8 cellular contexts compared by ENCODE assay signal in the genomic region with DNA sequence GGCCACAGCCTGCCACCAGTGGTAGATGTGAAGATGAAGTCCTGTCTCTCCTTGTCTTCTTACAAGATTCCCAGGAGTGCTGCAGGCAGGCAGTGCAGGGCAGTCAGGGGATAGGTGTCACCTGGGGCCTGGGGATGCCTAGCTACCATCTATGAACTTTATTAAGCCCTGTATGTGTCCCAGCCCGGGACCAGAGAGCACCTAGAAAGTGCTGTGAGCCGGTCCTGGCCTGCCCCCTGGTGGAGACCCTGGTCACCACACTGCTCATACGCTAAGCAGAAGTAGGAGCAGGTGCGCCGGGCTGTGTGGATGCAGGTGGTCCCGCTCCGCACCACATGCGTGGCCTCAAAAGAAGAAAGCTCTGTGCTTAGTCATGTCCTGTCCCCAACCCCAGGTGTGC.
DNase-seq lines count a peak whose midpoint lies in the region; ATAC-seq, FAIRE-seq and TF ChIP-seq lines count a peak whose summit lies in the region.
"Not testable (repeated sequence)": the region's sequence is repeated elsewhere in the genome, so short reads cannot be mapped to it uniquely, and the experiment has no call there.

No MANE protein-coding gene starts in this region.

- intact Hi-C loops in Calu3 (cut with micrococcal nuclease; ENCODE audit: unreplicated experiment); heart right ventricle (cut with DNase I): not testable (repeated sequence)

- DNase-seq in Calu3 (peak; percentile 64), NT2/D1 (ENCODE audit: low read depth, low spot score) (peak; percentile 39), heart right ventricle (peak in 1 of 2 donors; percentile 18)
- not testable (repeated sequence) for DNase-seq in HFFc6; bronchial epithelial cell (ENCODE audit: low read depth); osteocyte (ENCODE audit: extremely low spot score, unreplicated experiment)
- peak; percentile 30 for DNase-seq in activated CD8-positive, alpha-beta memory T cell treated with anti-CD3 and anti-CD28 coated beads, Interleukin-2, amount 50 U/mL, for 4 hours
- peak; percentile 21 to 23 for DNase-seq in stimulated activated CD8-positive, alpha-beta memory T cell treated with anti-CD3 and anti-CD28 coated beads, Interleukin-15, amount 100 ng/mL, for 48 hours (ENCODE audit: low read depth in 2 of 2)

- H3K27ac ChIP-seq in heart right ventricle = not testable (repeated sequence)

- FAIRE-seq in bronchial epithelial cell (lab: Jason Lieb, UNC) = not testable (repeated sequence)

- not testable (repeated sequence) for BruUV-seq in Calu3 (replicated peaks; lab: Mats Ljungman, UMichigan)

- not testable (repeated sequence) for H3K4me1 Mint-ChIP-seq in Calu3 (ENCODE audit: low read depth, unreplicated experiment); HFFc6 (ENCODE audit: low read depth); osteocyte (ENCODE audit: unreplicated experiment)

- H3K27me3 ChIP-seq in NT2/D1 (ENCODE audit: insufficient read depth, insufficient read length) = peaks cover 22% of the 10 kb centered on the region
- not testable (repeated sequence) for H3K27me3 ChIP-seq in bronchial epithelial cell (ENCODE audit: control insufficient read depth, insufficient read depth, low read length)
- peaks cover 0 to 65% (median 5%) of the 10 kb centered on the region in 7 donors for H3K27me3 ChIP-seq in heart right ventricle

- not testable (repeated sequence) for ATAC-seq in heart right ventricle

- CTCF ChIA-PET in Calu3 (lab: Charles Lee) = not testable (repeated sequence)

- H3K36me3 Mint-ChIP-seq in Calu3 (ENCODE audit: insufficient read depth, unreplicated experiment); HFFc6 (ENCODE audit: low read depth); osteocyte (ENCODE audit: unreplicated experiment): not testable (repeated sequence)

- not testable (repeated sequence) for H3K9me3 ChIP-seq in NT2/D1 (ENCODE audit: insufficient read depth, low read length); heart right ventricle

- H3K36me3 ChIP-seq in NT2/D1 (ENCODE audit: insufficient read depth, insufficient read length, low read length); bronchial epithelial cell (ENCODE audit: control insufficient read depth, insufficient read depth, low read length); heart right ventricle: not testable (repeated sequence)

- H3K9ac ChIP-seq in NT2/D1 (ENCODE audit: insufficient read length, low read depth) = not testable (repeated sequence)

- not testable (repeated sequence) for H3K27ac Mint-ChIP-seq in Calu3 (ENCODE audit: unreplicated experiment); HFFc6; osteocyte (ENCODE audit: unreplicated experiment)

- H3K4me3 ChIP-seq in NT2/D1 (ENCODE audit: insufficient read length, low read depth); bronchial epithelial cell (ENCODE audit: low read depth, low read length); heart right ventricle: not testable (repeated sequence)

- H3K27me3 Mint-ChIP-seq in Calu3 (ENCODE audit: unreplicated experiment) = peaks cover 13% of the 10 kb centered on the region
- peaks cover 19% of the 10 kb centered on the region for H3K27me3 Mint-ChIP-seq in HFFc6 (ENCODE audit: insufficient read depth)
- peaks cover 16% of the 10 kb centered on the region for H3K27me3 Mint-ChIP-seq in osteocyte (ENCODE audit: unreplicated experiment)

- 2 to 3% methylated on average over 5 of the region's 8 CpGs for WGBS in heart right ventricle, 2 donors

- TF ChIP-seq CTCF in Calu3 (IDR thresholded peaks at IDR 0.05; ENCODE audit: unreplicated experiment) (peak; percentile 58), HFFc6 (IDR thresholded peaks at IDR 0.05) (peak; percentile 68), bronchial epithelial cell (IDR thresholded peaks at IDR 0.05; ENCODE audit: insufficient read depth, low read length, severe bottlenecking) (peak; percentile 14), heart right ventricle (IDR thresholded peaks at IDR 0.05) (peak in 7 of 9 donors; percentile 11 to 61 (median 39)), osteocyte (IDR thresholded peaks at IDR 0.05) (peak; percentile 40)

- H3K9me3 Mint-ChIP-seq in Calu3 (ENCODE audit: low read depth, unreplicated experiment); HFFc6; osteocyte (ENCODE audit: unreplicated experiment): not testable (repeated sequence)

- not testable (repeated sequence) for H3K4me3 Mint-ChIP-seq in Calu3 (ENCODE audit: low read depth, unreplicated experiment); HFFc6; osteocyte (ENCODE audit: unreplicated experiment)

- not testable (repeated sequence) for H3K4me1 ChIP-seq in NT2/D1 (ENCODE audit: insufficient read depth, insufficient read length); heart right ventricle

Comparison
In these comparisons a context has a peak if more than half of its experiments do, and no peak if none do; other contexts are left out.
1. CTCF ChIP-seq: peak in every context shown above with its lines; median percentile 68 in HFFc6; 58 in Calu3; 40 in osteocyte; 39 in heart right ventricle; 14 in bronchial epithelial cell.